11 cellular contexts compared by ENCODE assay signal in the genomic region with DNA sequence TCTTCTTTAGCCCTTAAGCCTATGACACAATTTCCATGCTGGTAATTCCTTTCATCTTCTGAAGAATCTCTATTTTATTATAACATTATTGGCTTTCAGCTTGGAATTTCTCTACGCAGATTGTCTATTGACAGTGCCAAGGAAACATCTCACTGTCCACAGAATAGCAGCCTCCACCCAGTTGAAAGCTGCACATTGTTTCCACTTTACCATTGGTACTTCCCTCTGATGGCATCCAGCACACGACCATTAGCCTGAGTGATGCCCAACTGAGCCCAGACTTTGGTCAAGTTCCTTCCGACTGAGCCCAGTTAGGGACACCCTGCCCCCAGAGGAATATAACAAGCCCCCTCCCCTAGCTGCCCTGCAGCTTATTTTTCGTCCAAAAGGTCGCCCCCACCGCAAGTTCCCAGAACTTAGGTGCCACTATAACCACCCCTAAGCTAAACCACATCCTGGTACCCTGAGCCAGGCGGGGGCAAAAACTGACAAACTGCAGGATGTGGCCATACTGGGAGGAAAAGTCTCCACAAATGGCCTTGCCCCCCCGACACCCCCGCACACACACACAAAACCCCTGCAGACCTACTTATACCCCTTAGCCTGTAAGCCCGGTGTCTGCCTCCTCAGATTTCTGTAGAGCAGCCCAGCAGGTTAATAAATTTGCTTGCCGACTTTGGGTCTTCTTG. TPM values are rescaled to one million over a fixed set of nuclear protein-coding genes. Genes with fewer than 3 reads are reported as not detected.
DNase-seq lines count a peak whose midpoint lies in the region; ATAC-seq and TF ChIP-seq lines count a peak whose summit lies in the region.
"Had no signal": no experiment of that assay in that cellular context is flagged by ENCODE, and none has a peak within 500 bp of the region (broad histone marks: within the 10 kb centered on the region; RNA-seq: fewer than 3 reads in every experiment).

No MANE protein-coding gene starts in this region.

- intact Hi-C loops in activated naive CD4-positive, alpha-beta T cell treated with anti-CD3 and anti-CD28 coated beads for 36 hours (cut with micrococcal nuclease): loop anchor here (1.0 to 2.0 kb wide), 2 partner anchors 9 to 13 kb away; partner anchors contain the start of gene GBP5
- intact Hi-C loops in posterior vena cava (cut with DNase I): no loop called here

- ATAC-seq in DND-41 (ENCODE audit: insufficient read depth, low read depth) (peak; percentile 84), GM18909 (IDR thresholded peaks at IDR 0.05; ENCODE audit: poor library complexity, unreplicated experiment) (no peak), GM19035 (IDR thresholded peaks at IDR 0.05; ENCODE audit: unreplicated experiment) (no peak), GM18517 (IDR thresholded peaks at IDR 0.05; ENCODE audit: unreplicated experiment) (no peak)

- peak overlapping the region; percentile 55 for H3K9ac ChIP-seq in DND-41 (ENCODE audit: low read depth, low read length)
- H3K9ac ChIP-seq in SK-N-MC (ENCODE audit: insufficient read length): no peak overlapping the region

- CTCF ChIA-PET in activated naive CD4-positive, alpha-beta T cell treated with anti-CD3 and anti-CD28 coated beads for 36 hours (lab: Charles Lee): interaction anchor here (0.9 to 1.7 kb wide), 2 partner anchors 10 to 13 kb away, joined by 3 to 4 read pairs; partner anchors contain the start of gene GBP5

- H3K4me2 ChIP-seq in DND-41 (ENCODE audit: insufficient read depth, low read length): peak overlapping the region; percentile 60

- peak overlapping the region; percentile 97 for H3K27ac ChIP-seq in DND-41 (ENCODE audit: low read length)
- peak overlapping the region; percentile 8; the same call in 1 of the 2 replicates for H3K27ac ChIP-seq in SK-N-MC
- peak overlapping the region in 11 of 21 experiments; percentile 6 to 75 (median 34) for H3K27ac ChIP-seq in skin epidermis

- no peaks in the 10 kb centered on the region for H4K20me1 ChIP-seq in DND-41 (ENCODE audit: insufficient read depth, low read length)

- TF ChIP-seq CTCF in DND-41 (IDR thresholded peaks at IDR 0.05; ENCODE audit: borderline replicate concordance, extremely low read depth, low read length, poor library complexity, severe bottlenecking): peak; percentile 27

- H3K4me1 Mint-ChIP-seq in activated naive CD4-positive, alpha-beta T cell treated with anti-CD3 and anti-CD28 coated beads for 36 hours (ENCODE audit: low read depth): peaks cover 68% of the 10 kb centered on the region

- H3K36me3 Mint-ChIP-seq in activated naive CD4-positive, alpha-beta T cell treated with anti-CD3 and anti-CD28 coated beads for 36 hours (ENCODE audit: low read depth): peaks cover 67% of the 10 kb centered on the region

- H3K4me1 ChIP-seq in DND-41 (ENCODE audit: insufficient read depth, low read length): peaks cover 76% of the 10 kb centered on the region

- H2AFZ ChIP-seq in DND-41 (ENCODE audit: low read depth, low read length): no peak overlapping the region

- H3K4me3 Mint-ChIP-seq in activated naive CD4-positive, alpha-beta T cell treated with anti-CD3 and anti-CD28 coated beads for 36 hours: peak overlapping the region; percentile 15

- H3K4me3 ChIP-seq in DND-41 (ENCODE audit: low read depth in 1 of 2, low read length in 2 of 2) (peak overlapping the region in 1 of 2 experiments; percentile 45; a peak in 2 of 4 replicates), SK-N-MC (no peak overlapping the region), skin epidermis (no peak overlapping the region)

- no peaks in the 10 kb centered on the region for H3K27me3 ChIP-seq in DND-41 (ENCODE audit: insufficient read depth, low read length, poor library complexity)

- H3K9me3 ChIP-seq in DND-41 (ENCODE audit: insufficient read depth, low read length, severe bottlenecking) (no peaks in the 10 kb centered on the region), SK-N-MC (ENCODE audit: low read depth, low read length) (no peaks in the 10 kb centered on the region)

- H3K27ac Mint-ChIP-seq in activated naive CD4-positive, alpha-beta T cell treated with anti-CD3 and anti-CD28 coated beads for 36 hours: peak overlapping the region; percentile 86

- H3K27me3 Mint-ChIP-seq in activated naive CD4-positive, alpha-beta T cell treated with anti-CD3 and anti-CD28 coated beads for 36 hours (ENCODE audit: low read depth): no peaks in the 10 kb centered on the region

- H3K9me3 Mint-ChIP-seq in activated naive CD4-positive, alpha-beta T cell treated with anti-CD3 and anti-CD28 coated beads for 36 hours: peaks cover 3% of the 10 kb centered on the region

- H3K36me3 ChIP-seq in DND-41 (ENCODE audit: insufficient read depth, low read length) (peaks cover 68% of the 10 kb centered on the region), SK-N-MC (ENCODE audit: insufficient read depth, low read length) (no peaks in the 10 kb centered on the region)

- DNase-seq in DND-41 (peak; percentile 97), SK-N-MC (ENCODE audit: low read depth, low spot score) (no peak), posterior vena cava (ENCODE audit: low spot score) (no peak)
- peak; percentile 75 for DNase-seq in activated naive CD4-positive, alpha-beta T cell treated with anti-CD3 and anti-CD28 coated beads for 36 hours
- DNase-seq: glutamatergic neuron, NCI-H1930, retina had no signal

- H3K79me2 ChIP-seq in DND-41 (ENCODE audit: insufficient read depth, low read length): peaks cover 36% of the 10 kb centered on the region

RNA-seq across cellular contexts. Expression of gene GBP5, which starts 13.2 kb away (rescaled TPM):
- 10 to 100 TPM; 84.3 to 85.5 TPM for total RNA-seq in activated naive CD4-positive, alpha-beta T cell treated with anti-CD3 and anti-CD28 coated beads for 36 hours
- 1 to 10 TPM; 1.6 to 3.9 TPM for total RNA-seq in posterior vena cava

Comparison
In these comparisons a context has a peak if more than half of its experiments do, and no peak if none do; other contexts are left out.
1. DNase-seq: peak in DND-41 (single experiment) and activated naive CD4-positive, alpha-beta T cell treated with anti-CD3 and anti-CD28 coated beads for 36 hours (single experiment); none in SK-N-MC (single experiment) and posterior vena cava (single experiment).
2. H3K27ac ChIP-seq: peak in every context shown above with its lines; median percentile 97 in DND-41; 34 in skin epidermis; 8 in SK-N-MC.
3. RNA of gene GBP5, which starts 13.2 kb away (total RNA-seq): 84.3 to 85.5 TPM in activated naive CD4-positive, alpha-beta T cell treated with anti-CD3 and anti-CD28 coated beads for 36 hours; 1.6 to 3.9 TPM in posterior vena cava; every median in the first group is over 10 times any median in the second.